25 cellular contexts compared by ENCODE assay signal in the genomic region with DNA sequence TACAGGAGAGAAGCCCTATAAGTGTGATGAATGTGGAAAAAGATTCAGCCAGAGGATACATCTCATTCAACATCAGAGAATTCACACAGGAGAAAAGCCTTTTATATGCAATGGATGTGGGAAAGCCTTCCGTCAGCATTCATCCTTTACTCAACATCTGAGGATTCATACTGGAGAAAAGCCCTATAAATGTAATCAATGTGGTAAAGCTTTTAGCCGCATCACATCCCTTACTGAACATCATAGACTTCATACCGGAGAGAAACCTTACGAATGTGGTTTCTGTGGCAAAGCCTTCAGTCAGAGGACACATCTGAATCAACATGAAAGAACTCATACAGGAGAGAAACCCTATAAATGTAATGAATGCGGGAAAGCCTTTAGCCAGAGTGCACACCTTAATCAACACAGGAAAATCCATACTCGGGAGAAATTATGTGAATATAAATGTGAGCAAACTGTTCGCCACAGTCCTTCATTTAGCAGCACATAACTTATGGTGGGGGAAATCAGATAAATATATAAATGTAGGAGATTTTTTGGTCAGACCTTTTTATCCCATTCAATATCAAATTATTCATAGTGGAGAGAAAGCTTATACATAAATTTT. TPM values are rescaled to one million over a fixed set of nuclear protein-coding genes. Genes with fewer than 3 reads are reported as not detected.
DNase-seq lines count a peak whose midpoint lies in the region; ATAC-seq, FAIRE-seq and TF ChIP-seq lines count a peak whose summit lies in the region.
"Had no signal": no experiment of that assay in that cellular context is flagged by ENCODE, and none has a peak within 500 bp of the region (broad histone marks: within the 10 kb centered on the region; RNA-seq: fewer than 3 reads in every experiment).

No MANE protein-coding gene starts in this region.

- no peak for TF ChIP-seq POLR2A in HCT116 (IDR thresholded peaks at IDR 0.05; ENCODE audit: borderline replicate concordance, extremely low read depth, insufficient read depth, insufficient read length)
- TF ChIP-seq POLR2A in breast epithelium (IDR thresholded peaks at IDR 0.05): no peak

- no peaks in the 10 kb centered on the region for H3K36me3 ChIP-seq in HCT116 (ENCODE audit: control insufficient read depth in 1 of 2, insufficient read depth in 2 of 2, low read length in 2 of 2)
- H3K36me3 ChIP-seq in mesendoderm (ENCODE audit: control insufficient read depth, insufficient read depth, low read length): no peaks in the 10 kb centered on the region
- H3K36me3 ChIP-seq in breast epithelium: no peaks in the 10 kb centered on the region
- H3K36me3 ChIP-seq: HAP-1 had no signal

- RAD21 ChIA-PET in HCT116 (lab: Charles Lee; ENCODE audit: low non-redundant PET in 1 of 2, low total read pairs in 2 of 2, uncharacterized antibody in 2 of 2, unreplicated experiment in 2 of 2): no interaction called here

- no peak overlapping the region for H3K4ac ChIP-seq in mesendoderm (ENCODE audit: low read depth, low read length)

- POLR2A ChIA-PET in HCT116 (lab: Charles Lee): no interaction called here

- WGBS in mesendoderm (ENCODE audit: extremely low coverage, insufficient coverage, low lambda C conversion rate): no CpG with 5 or more reads among the region's 7 CpGs

- no peak overlapping the region for H2BK15ac ChIP-seq in mesendoderm (replicated peaks; ENCODE audit: low read depth)

- FAIRE-seq in HTR-8/SVneo (lab: Jason Lieb, UNC): peak; percentile 38
- FAIRE-seq: GM18507 had no signal

- H3K18ac ChIP-seq in mesendoderm (ENCODE audit: low read length): no peak overlapping the region

- no peak for DNase-seq in HCT116 (ENCODE audit: low read depth, low spot score)
- DNase-seq in HTR-8/SVneo (ENCODE audit: insufficient read length, low spot score): no peak
- peak; percentile 3 for DNase-seq in astrocyte of the hippocampus (ENCODE audit: low read depth, low spot score)
- DNase-seq in mesendoderm: no peak
- no peak for DNase-seq in breast epithelium (ENCODE audit: low spot score in 2 of 2)
- no peak for DNase-seq in natural killer cell treated with Interleukin-12 subunit alpha and Interleukin-12 subunit beta and Interleukin-15 and Interleukin-18, amount 100 ng/mL, for 72 hours (ENCODE audit: low spot score)
- DNase-seq: Caco-2; CD8-positive, alpha-beta T cell; MM.1S; NCI-H1417; NCI-H1694 treated with DMSO at 0.1 percent for 48 hours; NCI-H2081; NCI-H2227 treated with DMSO at 0.1 percent for 48 hours; NCI-H526 treated with DMSO at 0.1 percent for 48 hours; SHP77; T-helper 1 cell had no signal

- H3K27ac Mint-ChIP-seq in natural killer cell treated with Interleukin-12 subunit alpha and Interleukin-12 subunit beta and Interleukin-15 and Interleukin-18, amount 100 ng/mL, for 72 hours: no peak overlapping the region
- H3K27ac Mint-ChIP-seq: B cell; CD8-positive, alpha-beta T cell; GM23338 had no signal

- BruUV-seq in HCT116 (replicated peaks; lab: Mats Ljungman, UMichigan): no TSS peak

- no peak overlapping the region for H2BK5ac ChIP-seq in mesendoderm (ENCODE audit: low read length)

- no peaks in the 10 kb centered on the region for H3K79me2 ChIP-seq in HCT116 (ENCODE audit: insufficient read depth, low read length)
- H3K79me2 ChIP-seq in mesendoderm (ENCODE audit: control insufficient read depth, insufficient read depth, low read length): no peaks in the 10 kb centered on the region

- H2AFZ ChIP-seq in HCT116 (ENCODE audit: low read depth, low read length, poor library complexity, severe bottlenecking): no peak overlapping the region
- H2AFZ ChIP-seq: GM23338 had no signal

- H3K23ac ChIP-seq in mesendoderm (ENCODE audit: low read length): no peak overlapping the region

- H3K4me1 Mint-ChIP-seq in natural killer cell treated with Interleukin-12 subunit alpha and Interleukin-12 subunit beta and Interleukin-15 and Interleukin-18, amount 100 ng/mL, for 72 hours (ENCODE audit: low read depth in 2 of 2): no peaks in the 10 kb centered on the region
- H3K4me1 Mint-ChIP-seq: B cell, GM23338 had no signal

- no peaks in the 10 kb centered on the region for H4K20me1 ChIP-seq in HCT116 (ENCODE audit: insufficient read depth)

- no peak overlapping the region for H3K9ac ChIP-seq in HCT116 (ENCODE audit: low read length)
- H3K9ac ChIP-seq in mesendoderm (ENCODE audit: low read length): no peak overlapping the region
- H3K9ac ChIP-seq: KMS-11 had no signal

- H4K5ac ChIP-seq in mesendoderm (ENCODE audit: low read length): no peak overlapping the region

- no peaks in the 10 kb centered on the region for H3K27me3 Mint-ChIP-seq in natural killer cell treated with Interleukin-12 subunit alpha and Interleukin-12 subunit beta and Interleukin-15 and Interleukin-18, amount 100 ng/mL, for 72 hours
- H3K27me3 Mint-ChIP-seq: B cell had no signal

- H3K9me3 ChIP-seq in HCT116 (ENCODE audit: control insufficient read depth in 1 of 2, insufficient read depth in 1 of 2, low read depth in 1 of 2, low read length in 2 of 2) (peaks cover 0 to 10% of the 10 kb centered on the region in 2 experiments; a peak in 1 of 4 replicates), breast epithelium (peaks cover 56 to 59% of the 10 kb centered on the region in 2 donors)
- H3K9me3 ChIP-seq: HAP-1 had no signal

- no peak for TF ChIP-seq RAD21 in HCT116 (IDR thresholded peaks at IDR 0.05; ENCODE audit: low read depth)

- H4K8ac ChIP-seq in mesendoderm (ENCODE audit: low read depth, low read length): no peak overlapping the region

- CTCF ChIA-PET in HCT116 (lab: Charles Lee): no interaction called here

- H3K27ac ChIP-seq in HCT116 (ENCODE audit: low read depth, low read length): no peak overlapping the region
- H3K27ac ChIP-seq in mesendoderm (ENCODE audit: low read depth, low read length): no peak overlapping the region
- H3K27ac ChIP-seq in breast epithelium: no peak overlapping the region
- H3K27ac ChIP-seq: C4-2B, HL-60, KMS-11, RWPE1 had no signal

- no peaks in the 10 kb centered on the region for H3K27me3 ChIP-seq in HCT116 (ENCODE audit: insufficient read depth, low read length)
- H3K27me3 ChIP-seq in mesendoderm (ENCODE audit: insufficient read depth, low read length, poor library complexity): no peaks in the 10 kb centered on the region
- no peaks in the 10 kb centered on the region for H3K27me3 ChIP-seq in breast epithelium

- H3K9me2 ChIP-seq in HCT116 (ENCODE audit: insufficient read depth): no peaks in the 10 kb centered on the region

- H3K4me3 Mint-ChIP-seq in natural killer cell treated with Interleukin-12 subunit alpha and Interleukin-12 subunit beta and Interleukin-15 and Interleukin-18, amount 100 ng/mL, for 72 hours: no peak overlapping the region
- H3K4me3 Mint-ChIP-seq: B cell; CD8-positive, alpha-beta T cell; GM23338 had no signal

- H3K4me2 ChIP-seq in HCT116 (ENCODE audit: low read length) (no peak overlapping the region), mesendoderm (ENCODE audit: low read length) (no peak overlapping the region)
- H3K4me2 ChIP-seq: GM23338, KMS-11 had no signal

- no peak overlapping the region for H3K56ac ChIP-seq in mesendoderm (ENCODE audit: low read length)

- intact Hi-C loops in HCT116 (cut with micrococcal nuclease) (no loop called here), breast epithelium (cut with DNase I; ENCODE audit: low total_unique reads) (no loop called here)

- H3K79me1 ChIP-seq in mesendoderm (ENCODE audit: low read length): no peaks in the 10 kb centered on the region

- peaks cover 20% of the 10 kb centered on the region for H3K9me3 Mint-ChIP-seq in natural killer cell treated with Interleukin-12 subunit alpha and Interleukin-12 subunit beta and Interleukin-15 and Interleukin-18, amount 100 ng/mL, for 72 hours

- H3K4me3 ChIP-seq in HCT116 (replicated peaks in 1 of 2; ENCODE audit: low read depth in 1 of 2, low read length in 2 of 2) (no peak overlapping the region), mesendoderm (ENCODE audit: low read length) (peak overlapping the region; percentile 9), breast epithelium (no peak overlapping the region)
- H3K4me3 ChIP-seq: GM23338, HAP-1 had no signal

- TF ChIP-seq CTCF in HCT116 (IDR thresholded peaks at IDR 0.05 in 2 of 3, conservative IDR thresholded peaks at IDR 0.05 in 1 of 3; ENCODE audit: borderline replicate concordance in 1 of 3, insufficient read depth in 1 of 3, low read depth in 2 of 3, low read length in 2 of 3): no peak
- TF ChIP-seq CTCF in breast epithelium (IDR thresholded peaks at IDR 0.05): no peak

- H3K36me3 Mint-ChIP-seq in natural killer cell treated with Interleukin-12 subunit alpha and Interleukin-12 subunit beta and Interleukin-15 and Interleukin-18, amount 100 ng/mL, for 72 hours: peaks cover 17% of the 10 kb centered on the region

- no peak overlapping the region for H2AK5ac ChIP-seq in mesendoderm (ENCODE audit: low read length)

- no peak overlapping the region for H2BK120ac ChIP-seq in mesendoderm (ENCODE audit: low read depth, low read length)

- H3K4me1 ChIP-seq in HCT116 (ENCODE audit: control insufficient read depth in 1 of 2, insufficient read depth in 2 of 2, low read length in 2 of 2) (no peaks in the 10 kb centered on the region), mesendoderm (ENCODE audit: control insufficient read depth, low read depth, low read length) (no peaks in the 10 kb centered on the region), breast epithelium (no peaks in the 10 kb centered on the region)
- H3K4me1 ChIP-seq: Caco-2, HAP-1 had no signal

- ATAC-seq in HCT116: no peak
- ATAC-seq in natural killer cell treated with Interleukin-12 subunit alpha and Interleukin-12 subunit beta and Interleukin-15 and Interleukin-18, amount 100 ng/mL, for 72 hours: no peak
- ATAC-seq in GM19463 (IDR thresholded peaks at IDR 0.05; ENCODE audit: unreplicated experiment): no peak
- ATAC-seq: CD8-positive, alpha-beta T cell; GM23338 had no signal

TF ChIP-seq in HCT116, 20 proteins besides CTCF, POLR2A, EP300 and RAD21 (continues in another document):
- TF ChIP-seq ZNF274 (IDR thresholded peaks at IDR 0.05; ENCODE audit: low read depth, low read length): peak; percentile 89

RNA-seq across cellular contexts. Expression of gene MRPS17, which starts 12.1 kb away (rescaled TPM):
- total RNA-seq in HCT116 (2021; ENCODE audit: unreplicated experiment) (27.5 TPM), breast epithelium (10 to 100 TPM in 1 of 3 donors, 1 to 10 TPM in 2; 6.9 to 10.4 (median 9.2) TPM)
- polyA plus RNA-seq in HCT116 (2012): 11.3 and 16.2 TPM in 2 replicates
- polyA plus RNA-seq in mesendoderm (2013, experiment 1 of 2): 30.7 TPM
- polyA plus RNA-seq in mesendoderm (2013, experiment 2 of 2): 29.4 TPM
- 10 to 100 TPM; 20.9 to 28.7 TPM for total RNA-seq in natural killer cell treated with Interleukin-12 subunit alpha and Interleukin-12 subunit beta and Interleukin-15 and Interleukin-18, amount 100 ng/mL, for 72 hours

RNA-seq across cellular contexts. Expression of gene NIPSNAP2, which starts 24.8 kb away (rescaled TPM):
- total RNA-seq in HCT116 (2021; ENCODE audit: unreplicated experiment) (62.4 TPM), breast epithelium (100 to 1,000 TPM in 1 of 3 donors, 10 to 100 TPM in 2; 79.8 to 128 (median 87.2) TPM)
- polyA plus RNA-seq in HCT116 (2012): 31.9 and 41.6 TPM in 2 replicates
- polyA plus RNA-seq in mesendoderm (2013, experiment 1 of 2): 35.5 TPM
- 36.3 TPM for polyA plus RNA-seq in mesendoderm (2013, experiment 2 of 2)
- total RNA-seq in natural killer cell treated with Interleukin-12 subunit alpha and Interleukin-12 subunit beta and Interleukin-15 and Interleukin-18, amount 100 ng/mL, for 72 hours: 10 to 100 TPM; 22.1 to 29.0 TPM

RNA-seq across cellular contexts. Expression of gene ZNF713, which starts 52.4 kb away (rescaled TPM):
- total RNA-seq in HCT116 (2021; ENCODE audit: unreplicated experiment) (2.6 TPM), breast epithelium (1 to 10 TPM; 2.6 to 5.8 (median 4.2) TPM)
- 0.49 and 1.3 TPM in 2 replicates for polyA plus RNA-seq in HCT116 (2012)
- 2.1 TPM for polyA plus RNA-seq in mesendoderm (2013, experiment 1 of 2)
- 2.4 TPM for polyA plus RNA-seq in mesendoderm (2013, experiment 2 of 2)
- 1 to 10 TPM; 1.4 to 3.6 TPM for total RNA-seq in natural killer cell treated with Interleukin-12 subunit alpha and Interleukin-12 subunit beta and Interleukin-15 and Interleukin-18, amount 100 ng/mL, for 72 hours
